In the genomic region with DNA sequence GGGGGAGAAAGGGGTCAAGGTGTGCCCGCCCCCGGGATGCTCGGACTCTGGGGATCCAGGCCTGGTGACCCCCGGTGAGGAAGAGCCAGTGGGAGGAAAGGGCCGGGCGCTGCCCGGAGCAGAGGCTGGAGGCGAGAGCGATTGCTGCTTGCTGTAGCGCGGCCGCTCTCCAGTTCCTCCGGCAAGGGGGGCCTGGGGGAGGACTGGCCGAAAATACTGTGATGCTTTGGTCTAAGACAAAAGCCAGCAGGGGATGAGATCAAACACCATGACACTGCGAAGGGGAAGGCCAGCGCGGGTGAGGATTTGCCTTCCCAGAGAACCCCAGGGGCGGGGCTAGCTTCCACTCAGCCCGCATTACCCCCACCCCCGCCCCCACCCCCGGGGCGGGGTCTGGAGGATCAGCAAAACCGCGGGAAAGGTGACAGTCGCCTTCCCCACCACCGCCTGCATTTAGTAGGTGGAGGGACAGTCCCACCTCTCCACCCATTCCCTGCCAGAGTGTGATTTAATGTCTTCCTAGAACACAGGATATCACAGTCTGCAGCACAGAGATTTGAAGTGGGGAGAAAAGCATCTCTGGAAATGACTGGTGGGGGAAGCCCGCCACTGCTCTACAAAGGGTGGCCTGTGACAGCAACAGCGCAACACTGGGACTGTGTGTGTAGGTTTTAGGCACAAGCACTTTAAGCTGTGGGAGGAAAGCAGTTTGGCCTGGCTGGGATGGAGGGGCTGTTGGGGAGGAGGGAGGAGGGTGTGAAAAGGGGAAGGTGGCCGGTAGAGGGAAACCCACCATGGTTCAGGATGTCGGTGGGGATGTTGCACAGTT, we compare ENCODE assay signal across 1 cellular context.
TF ChIP-seq lines count a peak whose summit lies in the region.

No MANE protein-coding gene starts in this region.

TF ChIP-seq in GM12878, 131 proteins besides CTCF, POLR2A, EP300 and RAD21 (continued from another document and continues in another):
- TF ChIP-seq, protein P1, sequence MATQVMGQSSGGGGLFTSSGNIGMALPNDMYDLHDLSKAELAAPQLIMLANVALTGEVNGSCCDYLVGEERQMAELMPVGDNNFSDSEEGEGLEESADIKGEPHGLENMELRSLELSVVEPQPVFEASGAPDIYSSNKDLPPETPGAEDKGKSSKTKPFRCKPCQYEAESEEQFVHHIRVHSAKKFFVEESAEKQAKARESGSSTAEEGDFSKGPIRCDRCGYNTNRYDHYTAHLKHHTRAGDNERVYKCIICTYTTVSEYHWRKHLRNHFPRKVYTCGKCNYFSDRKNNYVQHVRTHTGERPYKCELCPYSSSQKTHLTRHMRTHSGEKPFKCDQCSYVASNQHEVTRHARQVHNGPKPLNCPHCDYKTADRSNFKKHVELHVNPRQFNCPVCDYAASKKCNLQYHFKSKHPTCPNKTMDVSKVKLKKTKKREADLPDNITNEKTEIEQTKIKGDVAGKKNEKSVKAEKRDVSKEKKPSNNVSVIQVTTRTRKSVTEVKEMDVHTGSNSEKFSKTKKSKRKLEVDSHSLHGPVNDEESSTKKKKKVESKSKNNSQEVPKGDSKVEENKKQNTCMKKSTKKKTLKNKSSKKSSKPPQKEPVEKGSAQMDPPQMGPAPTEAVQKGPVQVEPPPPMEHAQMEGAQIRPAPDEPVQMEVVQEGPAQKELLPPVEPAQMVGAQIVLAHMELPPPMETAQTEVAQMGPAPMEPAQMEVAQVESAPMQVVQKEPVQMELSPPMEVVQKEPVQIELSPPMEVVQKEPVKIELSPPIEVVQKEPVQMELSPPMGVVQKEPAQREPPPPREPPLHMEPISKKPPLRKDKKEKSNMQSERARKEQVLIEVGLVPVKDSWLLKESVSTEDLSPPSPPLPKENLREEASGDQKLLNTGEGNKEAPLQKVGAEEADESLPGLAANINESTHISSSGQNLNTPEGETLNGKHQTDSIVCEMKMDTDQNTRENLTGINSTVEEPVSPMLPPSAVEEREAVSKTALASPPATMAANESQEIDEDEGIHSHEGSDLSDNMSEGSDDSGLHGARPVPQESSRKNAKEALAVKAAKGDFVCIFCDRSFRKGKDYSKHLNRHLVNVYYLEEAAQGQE (IDR thresholded peaks at IDR 0.05; ENCODE audit: low read depth, low read length): no peak
- TF ChIP-seq SPI1 (IDR thresholded peaks at IDR 0.05; ENCODE audit: borderline replicate concordance, insufficient read depth, low read depth, low read length) (no peak), SIN3A (IDR thresholded peaks at IDR 0.05; ENCODE audit: low read depth, low read length) (no peak), BRCA1 (IDR thresholded peaks at IDR 0.05; ENCODE audit: low read depth, low read length) (no peak), SREBF2 (IDR thresholded peaks at IDR 0.05; ENCODE audit: low read length) (no peak), BHLHE40 (IDR thresholded peaks at IDR 0.05; ENCODE audit: borderline replicate concordance in 1 of 2, low read depth in 2 of 2, low read length in 1 of 2) (peak; percentile 63 to 78; a peak in 3 of 4 replicates), ZSCAN29 (IDR thresholded peaks at IDR 0.05) (no peak), MXI1 (IDR thresholded peaks at IDR 0.05; ENCODE audit: low read depth, low read length) (no peak), FOXK2 (IDR thresholded peaks at IDR 0.05) (no peak), ZNF274 (IDR thresholded peaks at IDR 0.05; ENCODE audit: insufficient read depth, insufficient read length) (no peak), MTA3 (IDR thresholded peaks at IDR 0.05; ENCODE audit: borderline replicate concordance, low read length) (peak; percentile 65; the same call in 1 of the 2 replicates), NR2F1 (conservative IDR thresholded peaks at IDR 0.05) (peak; percentile 87), ASH2L (IDR thresholded peaks at IDR 0.05; ENCODE audit: borderline replicate concordance, low read depth) (no peak), GATAD2B (conservative IDR thresholded peaks at IDR 0.05; ENCODE audit: low read depth) (0 out of 2 replicates have a peak, but pooled peaks have one; percentile 32), SMARCA5 (IDR thresholded peaks at IDR 0.05) (no peak), HDGF (IDR thresholded peaks at IDR 0.05) (no peak), BACH1 (IDR thresholded peaks at IDR 0.05; ENCODE audit: borderline replicate concordance) (peak; percentile 26; the same call in 1 of the 2 replicates), PAX5 (IDR thresholded peaks at IDR 0.05; ENCODE audit: borderline replicate concordance, low read depth, low read length) (peak; percentile 91), RFX5 (IDR thresholded peaks at IDR 0.05; ENCODE audit: low read depth, low read length) (no peak), TARDBP (IDR thresholded peaks at IDR 0.05; ENCODE audit: borderline replicate concordance) (no peak), TCF3 (IDR thresholded peaks at IDR 0.05; ENCODE audit: borderline replicate concordance, insufficient read depth, low read depth, low read length) (no peak), FOS (IDR thresholded peaks at IDR 0.05; ENCODE audit: borderline replicate concordance, extremely low read depth, insufficient read length) (no peak), FOXM1 (IDR thresholded peaks at IDR 0.05; ENCODE audit: low read depth, low read length) (peak; percentile 85), ZNF217 (IDR thresholded peaks at IDR 0.05) (peak; percentile 99)
- TF ChIP-seq, protein P2, sequence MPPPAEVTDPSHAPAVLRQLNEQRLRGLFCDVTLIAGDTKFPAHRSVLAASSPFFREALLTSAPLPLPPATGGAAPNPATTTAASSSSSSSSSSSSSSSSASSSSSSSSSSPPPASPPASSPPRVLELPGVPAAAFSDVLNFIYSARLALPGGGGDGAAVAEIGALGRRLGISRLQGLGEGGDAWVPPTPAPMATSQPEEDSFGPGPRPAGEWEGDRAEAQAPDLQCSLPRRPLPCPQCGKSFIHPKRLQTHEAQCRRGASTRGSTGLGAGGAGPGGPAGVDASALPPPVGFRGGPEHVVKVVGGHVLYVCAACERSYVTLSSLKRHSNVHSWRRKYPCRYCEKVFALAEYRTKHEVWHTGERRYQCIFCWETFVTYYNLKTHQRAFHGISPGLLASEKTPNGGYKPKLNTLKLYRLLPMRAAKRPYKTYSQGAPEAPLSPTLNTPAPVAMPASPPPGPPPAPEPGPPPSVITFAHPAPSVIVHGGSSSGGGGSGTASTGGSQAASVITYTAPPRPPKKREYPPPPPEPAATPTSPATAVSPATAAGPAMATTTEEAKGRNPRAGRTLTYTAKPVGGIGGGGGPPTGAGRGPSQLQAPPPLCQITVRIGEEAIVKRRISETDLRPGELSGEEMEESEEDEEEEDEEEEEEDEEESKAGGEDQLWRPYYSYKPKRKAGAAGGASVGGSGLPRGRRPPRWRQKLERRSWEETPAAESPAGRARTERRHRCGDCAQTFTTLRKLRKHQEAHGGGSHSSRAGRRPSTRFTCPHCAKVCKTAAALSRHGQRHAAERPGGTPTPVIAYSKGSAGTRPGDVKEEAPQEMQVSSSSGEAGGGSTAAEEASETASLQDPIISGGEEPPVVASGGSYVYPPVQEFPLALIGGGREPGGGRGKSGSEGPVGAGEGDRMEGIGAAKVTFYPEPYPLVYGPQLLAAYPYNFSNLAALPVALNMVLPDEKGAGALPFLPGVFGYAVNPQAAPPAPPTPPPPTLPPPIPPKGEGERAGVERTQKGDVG (CRISPR knock-in tag; IDR thresholded peaks at IDR 0.05): no peak
- TF ChIP-seq, protein P3, sequence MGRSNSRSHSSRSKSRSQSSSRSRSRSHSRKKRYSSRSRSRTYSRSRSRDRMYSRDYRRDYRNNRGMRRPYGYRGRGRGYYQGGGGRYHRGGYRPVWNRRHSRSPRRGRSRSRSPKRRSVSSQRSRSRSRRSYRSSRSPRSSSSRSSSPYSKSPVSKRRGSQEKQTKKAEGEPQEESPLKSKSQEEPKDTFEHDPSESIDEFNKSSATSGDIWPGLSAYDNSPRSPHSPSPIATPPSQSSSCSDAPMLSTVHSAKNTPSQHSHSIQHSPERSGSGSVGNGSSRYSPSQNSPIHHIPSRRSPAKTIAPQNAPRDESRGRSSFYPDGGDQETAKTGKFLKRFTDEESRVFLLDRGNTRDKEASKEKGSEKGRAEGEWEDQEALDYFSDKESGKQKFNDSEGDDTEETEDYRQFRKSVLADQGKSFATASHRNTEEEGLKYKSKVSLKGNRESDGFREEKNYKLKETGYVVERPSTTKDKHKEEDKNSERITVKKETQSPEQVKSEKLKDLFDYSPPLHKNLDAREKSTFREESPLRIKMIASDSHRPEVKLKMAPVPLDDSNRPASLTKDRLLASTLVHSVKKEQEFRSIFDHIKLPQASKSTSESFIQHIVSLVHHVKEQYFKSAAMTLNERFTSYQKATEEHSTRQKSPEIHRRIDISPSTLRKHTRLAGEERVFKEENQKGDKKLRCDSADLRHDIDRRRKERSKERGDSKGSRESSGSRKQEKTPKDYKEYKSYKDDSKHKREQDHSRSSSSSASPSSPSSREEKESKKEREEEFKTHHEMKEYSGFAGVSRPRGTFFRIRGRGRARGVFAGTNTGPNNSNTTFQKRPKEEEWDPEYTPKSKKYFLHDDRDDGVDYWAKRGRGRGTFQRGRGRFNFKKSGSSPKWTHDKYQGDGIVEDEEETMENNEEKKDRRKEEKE (IDR thresholded peaks at IDR 0.05): no peak
- TF ChIP-seq, protein P4, sequence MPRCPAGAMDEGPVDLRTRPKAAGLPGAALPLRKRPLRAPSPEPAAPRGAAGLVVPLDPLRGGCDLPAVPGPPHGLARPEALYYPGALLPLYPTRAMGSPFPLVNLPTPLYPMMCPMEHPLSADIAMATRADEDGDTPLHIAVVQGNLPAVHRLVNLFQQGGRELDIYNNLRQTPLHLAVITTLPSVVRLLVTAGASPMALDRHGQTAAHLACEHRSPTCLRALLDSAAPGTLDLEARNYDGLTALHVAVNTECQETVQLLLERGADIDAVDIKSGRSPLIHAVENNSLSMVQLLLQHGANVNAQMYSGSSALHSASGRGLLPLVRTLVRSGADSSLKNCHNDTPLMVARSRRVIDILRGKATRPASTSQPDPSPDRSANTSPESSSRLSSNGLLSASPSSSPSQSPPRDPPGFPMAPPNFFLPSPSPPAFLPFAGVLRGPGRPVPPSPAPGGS (IDR thresholded peaks at IDR 0.05; ENCODE audit: borderline replicate concordance, insufficient read depth, low read depth, low read length, poor library complexity, severe bottlenecking): peak; percentile 99
- TF ChIP-seq, protein P5, sequence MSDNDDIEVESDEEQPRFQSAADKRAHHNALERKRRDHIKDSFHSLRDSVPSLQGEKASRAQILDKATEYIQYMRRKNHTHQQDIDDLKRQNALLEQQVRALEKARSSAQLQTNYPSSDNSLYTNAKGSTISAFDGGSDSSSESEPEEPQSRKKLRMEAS (IDR thresholded peaks at IDR 0.05; ENCODE audit: low read depth, low read length): no peak
- TF ChIP-seq, protein P6, sequence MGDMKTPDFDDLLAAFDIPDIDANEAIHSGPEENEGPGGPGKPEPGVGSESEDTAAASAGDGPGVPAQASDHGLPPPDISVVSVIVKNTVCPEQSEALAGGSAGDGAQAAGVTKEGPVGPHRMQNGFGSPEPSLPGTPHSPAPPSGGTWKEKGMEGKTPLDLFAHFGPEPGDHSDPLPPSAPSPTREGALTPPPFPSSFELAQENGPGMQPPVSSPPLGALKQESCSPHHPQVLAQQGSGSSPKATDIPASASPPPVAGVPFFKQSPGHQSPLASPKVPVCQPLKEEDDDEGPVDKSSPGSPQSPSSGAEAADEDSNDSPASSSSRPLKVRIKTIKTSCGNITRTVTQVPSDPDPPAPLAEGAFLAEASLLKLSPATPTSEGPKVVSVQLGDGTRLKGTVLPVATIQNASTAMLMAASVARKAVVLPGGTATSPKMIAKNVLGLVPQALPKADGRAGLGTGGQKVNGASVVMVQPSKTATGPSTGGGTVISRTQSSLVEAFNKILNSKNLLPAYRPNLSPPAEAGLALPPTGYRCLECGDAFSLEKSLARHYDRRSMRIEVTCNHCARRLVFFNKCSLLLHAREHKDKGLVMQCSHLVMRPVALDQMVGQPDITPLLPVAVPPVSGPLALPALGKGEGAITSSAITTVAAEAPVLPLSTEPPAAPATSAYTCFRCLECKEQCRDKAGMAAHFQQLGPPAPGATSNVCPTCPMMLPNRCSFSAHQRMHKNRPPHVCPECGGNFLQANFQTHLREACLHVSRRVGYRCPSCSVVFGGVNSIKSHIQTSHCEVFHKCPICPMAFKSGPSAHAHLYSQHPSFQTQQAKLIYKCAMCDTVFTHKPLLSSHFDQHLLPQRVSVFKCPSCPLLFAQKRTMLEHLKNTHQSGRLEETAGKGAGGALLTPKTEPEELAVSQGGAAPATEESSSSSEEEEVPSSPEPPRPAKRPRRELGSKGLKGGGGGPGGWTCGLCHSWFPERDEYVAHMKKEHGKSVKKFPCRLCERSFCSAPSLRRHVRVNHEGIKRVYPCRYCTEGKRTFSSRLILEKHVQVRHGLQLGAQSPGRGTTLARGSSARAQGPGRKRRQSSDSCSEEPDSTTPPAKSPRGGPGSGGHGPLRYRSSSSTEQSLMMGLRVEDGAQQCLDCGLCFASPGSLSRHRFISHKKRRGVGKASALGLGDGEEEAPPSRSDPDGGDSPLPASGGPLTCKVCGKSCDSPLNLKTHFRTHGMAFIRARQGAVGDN (IDR thresholded peaks at IDR 0.05): no peak
- TF ChIP-seq, protein P7, sequence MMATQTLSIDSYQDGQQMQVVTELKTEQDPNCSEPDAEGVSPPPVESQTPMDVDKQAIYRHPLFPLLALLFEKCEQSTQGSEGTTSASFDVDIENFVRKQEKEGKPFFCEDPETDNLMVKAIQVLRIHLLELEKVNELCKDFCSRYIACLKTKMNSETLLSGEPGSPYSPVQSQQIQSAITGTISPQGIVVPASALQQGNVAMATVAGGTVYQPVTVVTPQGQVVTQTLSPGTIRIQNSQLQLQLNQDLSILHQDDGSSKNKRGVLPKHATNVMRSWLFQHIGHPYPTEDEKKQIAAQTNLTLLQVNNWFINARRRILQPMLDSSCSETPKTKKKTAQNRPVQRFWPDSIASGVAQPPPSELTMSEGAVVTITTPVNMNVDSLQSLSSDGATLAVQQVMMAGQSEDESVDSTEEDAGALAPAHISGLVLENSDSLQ (IDR thresholded peaks at IDR 0.05): 0 out of 2 replicates have a peak, but pooled peaks have one; percentile 8
- TF ChIP-seq, protein P8, sequence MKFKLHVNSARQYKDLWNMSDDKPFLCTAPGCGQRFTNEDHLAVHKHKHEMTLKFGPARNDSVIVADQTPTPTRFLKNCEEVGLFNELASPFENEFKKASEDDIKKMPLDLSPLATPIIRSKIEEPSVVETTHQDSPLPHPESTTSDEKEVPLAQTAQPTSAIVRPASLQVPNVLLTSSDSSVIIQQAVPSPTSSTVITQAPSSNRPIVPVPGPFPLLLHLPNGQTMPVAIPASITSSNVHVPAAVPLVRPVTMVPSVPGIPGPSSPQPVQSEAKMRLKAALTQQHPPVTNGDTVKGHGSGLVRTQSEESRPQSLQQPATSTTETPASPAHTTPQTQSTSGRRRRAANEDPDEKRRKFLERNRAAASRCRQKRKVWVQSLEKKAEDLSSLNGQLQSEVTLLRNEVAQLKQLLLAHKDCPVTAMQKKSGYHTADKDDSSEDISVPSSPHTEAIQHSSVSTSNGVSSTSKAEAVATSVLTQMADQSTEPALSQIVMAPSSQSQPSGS (IDR thresholded peaks at IDR 0.05; ENCODE audit: low read length): peak; percentile 76; the same call in 1 of the 2 replicates
- TF ChIP-seq, protein P9, sequence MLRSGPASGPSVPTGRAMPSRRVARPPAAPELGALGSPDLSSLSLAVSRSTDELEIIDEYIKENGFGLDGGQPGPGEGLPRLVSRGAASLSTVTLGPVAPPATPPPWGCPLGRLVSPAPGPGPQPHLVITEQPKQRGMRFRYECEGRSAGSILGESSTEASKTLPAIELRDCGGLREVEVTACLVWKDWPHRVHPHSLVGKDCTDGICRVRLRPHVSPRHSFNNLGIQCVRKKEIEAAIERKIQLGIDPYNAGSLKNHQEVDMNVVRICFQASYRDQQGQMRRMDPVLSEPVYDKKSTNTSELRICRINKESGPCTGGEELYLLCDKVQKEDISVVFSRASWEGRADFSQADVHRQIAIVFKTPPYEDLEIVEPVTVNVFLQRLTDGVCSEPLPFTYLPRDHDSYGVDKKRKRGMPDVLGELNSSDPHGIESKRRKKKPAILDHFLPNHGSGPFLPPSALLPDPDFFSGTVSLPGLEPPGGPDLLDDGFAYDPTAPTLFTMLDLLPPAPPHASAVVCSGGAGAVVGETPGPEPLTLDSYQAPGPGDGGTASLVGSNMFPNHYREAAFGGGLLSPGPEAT (IDR thresholded peaks at IDR 0.05; ENCODE audit: low read depth): peak; percentile 71
